Comparison of ENCODE assay signal across 9 cellular contexts in genomic region chr6:160667854-160668481, GRCh38. TPM values are rescaled to one million over a fixed set of nuclear protein-coding genes. Genes with fewer than 3 reads are reported as not detected.
DNase-seq lines count a peak whose midpoint lies in the region; ATAC-seq and TF ChIP-seq lines count a peak whose summit lies in the region.
"Had no signal": no experiment of that assay in that cellular context is flagged by ENCODE, and none has a peak within 500 bp of the region (broad histone marks: within the 10 kb centered on the region; RNA-seq: fewer than 3 reads in every experiment).

No MANE protein-coding gene starts in this region.

- 25 to 30% methylated on average over 5 to 8 of the region's 8 CpGs for WGBS in thyroid gland, 2 donors

- H3K4me3 ChIP-seq in PC-3 (ENCODE audit: low read length): no peak overlapping the region
- no peak overlapping the region for H3K4me3 ChIP-seq in thyroid gland (replicated peaks in 1 of 3)
- no peak overlapping the region for H3K4me3 ChIP-seq in coronary artery

- ATAC-seq in GM18858 (IDR thresholded peaks at IDR 0.05; ENCODE audit: unreplicated experiment) (peak; percentile 79), HG03066 (IDR thresholded peaks at IDR 0.05; ENCODE audit: low read depth, unreplicated experiment) (peak; percentile 70), PC-3 (peak; percentile 57)
- ATAC-seq: effector memory CD8-positive, alpha-beta T cell had no signal

- H3K9me3 ChIP-seq in PC-3 (ENCODE audit: low read length): no peaks in the 10 kb centered on the region
- H3K9me3 ChIP-seq in thyroid gland: no peaks in the 10 kb centered on the region

- no peaks in the 10 kb centered on the region for H3K9me2 ChIP-seq in PC-3 (replicated peaks; ENCODE audit: low read length)

- no TSS peak for BruUV-seq in PC-3 (replicated peaks; lab: Mats Ljungman, UMichigan)

- CTCF ChIA-PET in PC-3 (lab: Charles Lee): no interaction called here

- H3K4me1 ChIP-seq in PC-3 (ENCODE audit: insufficient read depth, low read length) (no peaks in the 10 kb centered on the region), thyroid gland (no peaks in the 10 kb centered on the region)

- TF ChIP-seq CTCF in C4-2B (conservative IDR thresholded peaks at IDR 0.05): peak; percentile 77
- TF ChIP-seq CTCF in PC-3 (conservative IDR thresholded peaks at IDR 0.05; ENCODE audit: low read depth, low read length): peak; percentile 74
- peak in 1 of 6 experiments; percentile 11 for TF ChIP-seq CTCF in thyroid gland (IDR thresholded peaks at IDR 0.05)
- no peak for TF ChIP-seq CTCF in coronary artery (IDR thresholded peaks at IDR 0.05)

- no peaks in the 10 kb centered on the region for H3K79me2 ChIP-seq in PC-3 (ENCODE audit: low read length)

- intact Hi-C loops in PC-3 (cut with micrococcal nuclease): loop anchor here (1.0 kb wide), 1 partner anchor 149 kb away; no protein-coding TSS in a partner anchor
- intact Hi-C loops in thyroid gland (cut with DNase I): no loop called here

- POLR2A ChIA-PET in PC-3 (lab: Charles Lee; ENCODE audit: unreplicated experiment): no interaction called here

- H4K20me1 ChIP-seq in PC-3 (ENCODE audit: low read length): no peaks in the 10 kb centered on the region

- DNase-seq in PC-3 (peak; percentile 57), thyroid gland (no peak), coronary artery (ENCODE audit: low spot score) (no peak)
- DNase-seq in effector CD4-positive, alpha-beta T cell: peak; percentile 12
- DNase-seq in stimulated activated CD4-positive, alpha-beta T cell treated with anti-CD3 and anti-CD28 coated beads, Interleukin-4, amount 100 ng/mL, for 4 hours: peak; percentile 8 to 11

- no peak overlapping the region for H3K9ac ChIP-seq in PC-3 (ENCODE audit: low read length)

- no peaks in the 10 kb centered on the region for H3F3A ChIP-seq in PC-3 (ENCODE audit: low read length, unreplicated experiment)

- no peaks in the 10 kb centered on the region for H3K36me3 ChIP-seq in PC-3 (ENCODE audit: low read depth, low read length)
- no peaks in the 10 kb centered on the region for H3K36me3 ChIP-seq in thyroid gland

- no peak overlapping the region for H3K27ac ChIP-seq in C4-2B
- H3K27ac ChIP-seq in PC-3 (ENCODE audit: low read length): no peak overlapping the region
- no peak overlapping the region for H3K27ac ChIP-seq in thyroid gland
- H3K27ac ChIP-seq in coronary artery: no peak overlapping the region

- no peak overlapping the region for H2AFZ ChIP-seq in PC-3 (ENCODE audit: low read length)

- H3K27me3 ChIP-seq in PC-3 (ENCODE audit: low read length) (peaks cover 24% of the 10 kb centered on the region), thyroid gland (no peaks in the 10 kb centered on the region)

- no peak overlapping the region for H3K4me2 ChIP-seq in PC-3 (ENCODE audit: low read length)

- no peak for TF ChIP-seq POLR2A in thyroid gland (IDR thresholded peaks at IDR 0.05)

RNA-seq across cellular contexts. Expression of gene LPA, which starts 3.9 kb away (rescaled TPM):
- total RNA-seq in PC-3 (2014; rRNA removed) (not detected in 2 replicates), thyroid gland (1 to 10 TPM in 1 of 4 donors, under 1 TPM in 1, not detected in 2; 0.45 to 1.4 TPM)

RNA-seq across cellular contexts. Expression of gene PLG, which starts 34.1 kb away (rescaled TPM):
- total RNA-seq in PC-3 (2014; rRNA removed) (not detected in 2 replicates), thyroid gland (not detected)

Comparison
In these comparisons a context has a peak if more than half of its experiments do, and no peak if none do; other contexts are left out.
1. DNase-seq: peak in PC-3 (single experiment), effector CD4-positive, alpha-beta T cell (single experiment) and stimulated activated CD4-positive, alpha-beta T cell treated with anti-CD3 and anti-CD28 coated beads, Interleukin-4, amount 100 ng/mL, for 4 hours (2 of 2); none in thyroid gland (0 of 2) and coronary artery (single experiment).
2. Peak in every context shown above with its lines, with median percentiles within 50 percentile points of each other: ATAC-seq.